15 cellular contexts compared by ENCODE assay signal in genomic region chr10:33150904-33151303, GRCh38.
"Had no signal": no experiment of that assay in that cellular context is flagged by ENCODE, and none has a peak within 500 bp of the region (broad histone marks: within the 10 kb centered on the region; RNA-seq: fewer than 3 reads in every experiment).

No MANE protein-coding gene starts in this region.

- H3K36me3 ChIP-seq: cardiac muscle cell, lower lobe of right lung, neutrophil, thyroid gland, vagina had no signal

- H3K4me3 ChIP-seq: cardiac muscle cell, lower lobe of right lung, skin epidermis, thyroid gland, vagina had no signal

- H3K27ac Mint-ChIP-seq: activated T-helper 1 cell treated with anti-CD3 and anti-CD28 coated beads, Interleukin-12 subunit alpha, Interleukin-12 subunit beta, Interleukin-2, Interleukin-4 antibody, amounts not matched to agents 30 ng/mL and 10 ng/mL and 1 ng/mL, durations not matched to agents 14 hours and 24 hours and 36 hours; endodermal cell had no signal

- ATAC-seq: lower lobe of right lung had no signal

- H3K4me3 Mint-ChIP-seq: activated T-helper 1 cell treated with anti-CD3 and anti-CD28 coated beads, Interleukin-12 subunit alpha, Interleukin-12 subunit beta, Interleukin-2, Interleukin-4 antibody, amounts not matched to agents 30 ng/mL and 10 ng/mL and 1 ng/mL, durations not matched to agents 14 hours and 24 hours and 36 hours; endodermal cell had no signal

- H3K27me3 ChIP-seq: cardiac muscle cell, neutrophil, thyroid gland, vagina had no signal

- H3K9me3 ChIP-seq: lower lobe of right lung, neutrophil, thyroid gland, vagina had no signal

- H3K4me1 ChIP-seq: thyroid gland, vagina had no signal

- DNase-seq: activated CD4-positive, alpha-beta T cell treated with anti-CD3 and anti-CD28 coated beads, Interleukin-2, amount 50 U/mL, for 48 hours; activated CD4-positive, CD25-positive, alpha-beta regulatory T cell treated with anti-CD3 and anti-CD28 coated beads, Interleukin-2, amount 50 U/mL, for 72 hours; activated naive CD4-positive, alpha-beta T cell treated with Interleukin-2 at 50 U/mL for 16 hours; cortex of kidney; endodermal cell; erythroblast; lower lobe of right lung; midbrain; posterior cingulate gyrus; thyroid gland had no signal

- H3K27ac ChIP-seq: cardiac muscle cell, lower lobe of right lung, neutrophil, thyroid gland, vagina had no signal
